In the genomic region with DNA sequence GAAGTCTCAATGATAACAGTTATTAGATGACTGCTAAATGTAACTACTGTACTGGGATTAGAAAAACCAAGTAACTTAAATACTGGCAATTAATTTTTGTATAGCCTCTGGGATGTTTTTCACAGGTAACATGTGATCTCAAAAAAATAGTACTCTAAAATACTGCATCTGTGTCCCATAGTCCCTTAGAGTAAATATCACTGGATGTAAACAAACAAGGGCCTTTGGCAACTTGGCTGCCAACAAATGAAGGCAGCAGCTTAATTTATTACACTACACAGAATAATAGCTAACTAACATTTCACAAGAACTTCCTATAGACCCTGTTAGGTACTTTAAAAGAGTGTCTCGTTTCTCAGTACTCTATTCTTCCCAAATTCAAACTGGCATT, we compare ENCODE assay signal across 15 cellular contexts. TPM values are rescaled to one million over a fixed set of nuclear protein-coding genes. Genes with fewer than 3 reads are reported as not detected.
DNase-seq lines count a peak whose midpoint lies in the region; ATAC-seq, FAIRE-seq and TF ChIP-seq lines count a peak whose summit lies in the region.
"Had no signal": no experiment of that assay in that cellular context is flagged by ENCODE, and none has a peak within 500 bp of the region (broad histone marks: within the 10 kb centered on the region; RNA-seq: fewer than 3 reads in every experiment).

No MANE protein-coding gene starts in this region.

- H4K20me1 ChIP-seq in HCT116 (ENCODE audit: insufficient read depth): no peaks in the 10 kb centered on the region

- H3K4me3 ChIP-seq in HCT116 (replicated peaks in 1 of 2; ENCODE audit: low read depth in 1 of 2, low read length in 2 of 2) (no peak overlapping the region), kidney (ENCODE audit: low read length in 2 of 2) (no peak overlapping the region), esophagus squamous epithelium (no peak overlapping the region)
- H3K4me3 ChIP-seq: MG63, skin epidermis had no signal

- H3K27ac Mint-ChIP-seq in activated CD4-positive, alpha-beta memory T cell treated with anti-CD3 and anti-CD28 coated beads, Interleukin-2, amount 10 ng/mL, durations not matched to agents 7 days and 5 days: peak overlapping the region; percentile 18
- H3K27ac Mint-ChIP-seq in activated CD4-positive, alpha-beta memory T cell treated with anti-CD3 and anti-CD28 coated beads for 36 hours: no peak overlapping the region
- H3K27ac Mint-ChIP-seq in activated naive CD8-positive, alpha-beta T cell: peak overlapping the region; percentile 62
- H3K27ac Mint-ChIP-seq: H9, type B pancreatic cell had no signal

- CTCF ChIA-PET in activated CD4-positive, alpha-beta memory T cell treated with anti-CD3 and anti-CD28 coated beads, Interleukin-2, amount 10 ng/mL, durations not matched to agents 7 days and 5 days (lab: Charles Lee): interaction anchor here (1.2 to 1.3 kb wide), 2 partner anchors 12 to 13 kb away, joined by 3 to 5 read pairs; no protein-coding TSS in a partner anchor
- CTCF ChIA-PET in activated CD4-positive, alpha-beta memory T cell treated with anti-CD3 and anti-CD28 coated beads for 36 hours (lab: Charles Lee): interaction anchor here (0.6 kb wide), 1 partner anchor 99 kb away, joined by 3 read pairs; no protein-coding TSS in a partner anchor
- CTCF ChIA-PET in HCT116 (lab: Charles Lee): interaction anchor here (1.1 kb wide), 1 partner anchor 79 kb away, joined by 3 read pairs; no protein-coding TSS in a partner anchor

- H3K4me1 ChIP-seq in HCT116 (ENCODE audit: control insufficient read depth in 1 of 2, insufficient read depth in 2 of 2, low read length in 2 of 2): peaks cover 85 to 92% of the 10 kb centered on the region in 2 experiments
- peaks cover 0 to 18% of the 10 kb centered on the region in 2 donors for H3K4me1 ChIP-seq in kidney (ENCODE audit: control insufficient read depth in 1 of 2, insufficient read depth in 1 of 2, low read depth in 1 of 2, low read length in 2 of 2)
- peaks cover 0 to 15% (median 0%) of the 10 kb centered on the region in 3 donors for H3K4me1 ChIP-seq in esophagus squamous epithelium

- H3K9me3 Mint-ChIP-seq in activated CD4-positive, alpha-beta memory T cell treated with anti-CD3 and anti-CD28 coated beads, Interleukin-2, amount 10 ng/mL, durations not matched to agents 7 days and 5 days: no peaks in the 10 kb centered on the region
- no peaks in the 10 kb centered on the region for H3K9me3 Mint-ChIP-seq in activated CD4-positive, alpha-beta memory T cell treated with anti-CD3 and anti-CD28 coated beads for 36 hours
- H3K9me3 Mint-ChIP-seq in activated naive CD8-positive, alpha-beta T cell (ENCODE audit: low read depth): no peaks in the 10 kb centered on the region
- H3K9me3 Mint-ChIP-seq: H9, type B pancreatic cell had no signal

- H3K36me3 ChIP-seq in HCT116 (ENCODE audit: control insufficient read depth in 1 of 2, insufficient read depth in 2 of 2, low read length in 2 of 2) (no peaks in the 10 kb centered on the region), kidney (ENCODE audit: control insufficient read depth in 1 of 2, insufficient read depth in 2 of 2, low read length in 2 of 2) (no peaks in the 10 kb centered on the region), esophagus squamous epithelium (no peaks in the 10 kb centered on the region)
- H3K36me3 ChIP-seq: MG63 had no signal

- H3K27ac ChIP-seq in HCT116 (ENCODE audit: low read depth, low read length) (peak overlapping the region; percentile 17; the same call in 1 of the 2 replicates), kidney (ENCODE audit: low read depth in 2 of 2, low read length in 2 of 2) (no peak overlapping the region), esophagus squamous epithelium (no peak overlapping the region)

- H3K9me2 ChIP-seq in HCT116 (ENCODE audit: insufficient read depth): no peaks in the 10 kb centered on the region

- H3K9ac ChIP-seq in HCT116 (ENCODE audit: low read length) (no peak overlapping the region), kidney (ENCODE audit: low read length in 2 of 2) (no peak overlapping the region)

- ATAC-seq in HCT116: no peak

- no peak overlapping the region for H2AFZ ChIP-seq in HCT116 (ENCODE audit: low read depth, low read length, poor library complexity, severe bottlenecking)

- no peak for FAIRE-seq in kidney (lab: Jason Lieb, UNC)
- FAIRE-seq: bronchial epithelial cell, RCC 7860, TTC549 had no signal

- H3K27me3 Mint-ChIP-seq in activated CD4-positive, alpha-beta memory T cell treated with anti-CD3 and anti-CD28 coated beads, Interleukin-2, amount 10 ng/mL, durations not matched to agents 7 days and 5 days: peaks cover 5% of the 10 kb centered on the region
- H3K27me3 Mint-ChIP-seq in activated CD4-positive, alpha-beta memory T cell treated with anti-CD3 and anti-CD28 coated beads for 36 hours: no peaks in the 10 kb centered on the region
- H3K27me3 Mint-ChIP-seq in activated naive CD8-positive, alpha-beta T cell: no peaks in the 10 kb centered on the region
- H3K27me3 Mint-ChIP-seq: type B pancreatic cell had no signal

- POLR2A ChIA-PET in activated CD4-positive, alpha-beta memory T cell treated with anti-CD3 and anti-CD28 coated beads, Interleukin-2, amount 10 ng/mL, durations not matched to agents 7 days and 5 days (lab: Charles Lee): interaction anchor here (0.8 to 2.8 kb wide), 8 partner anchors 9 to 436 kb away, joined by 3 to 15 read pairs (median 4); no protein-coding TSS in a partner anchor
- POLR2A ChIA-PET in activated CD4-positive, alpha-beta memory T cell treated with anti-CD3 and anti-CD28 coated beads for 36 hours (lab: Charles Lee): interaction anchor here (0.8 kb wide), 1 partner anchor 52 kb away, joined by 3 read pairs; no protein-coding TSS in a partner anchor
- POLR2A ChIA-PET in HCT116 (lab: Charles Lee): interaction anchor here (1.3 to 1.8 kb wide), 3 partner anchors 12 to 14 kb away, joined by 5 to 9 read pairs (median 6); partner anchors contain the start of gene ARHGAP18

- H3K27me3 ChIP-seq in HCT116 (ENCODE audit: insufficient read depth, low read length): no peaks in the 10 kb centered on the region
- H3K27me3 ChIP-seq in esophagus squamous epithelium: no peaks in the 10 kb centered on the region
- H3K27me3 ChIP-seq: MG63 had no signal

- H3K79me2 ChIP-seq in HCT116 (ENCODE audit: insufficient read depth, low read length): peaks cover 100% of the 10 kb centered on the region

- peak overlapping the region; percentile 12 for H3K4me3 Mint-ChIP-seq in activated CD4-positive, alpha-beta memory T cell treated with anti-CD3 and anti-CD28 coated beads, Interleukin-2, amount 10 ng/mL, durations not matched to agents 7 days and 5 days
- no peak overlapping the region for H3K4me3 Mint-ChIP-seq in activated CD4-positive, alpha-beta memory T cell treated with anti-CD3 and anti-CD28 coated beads for 36 hours
- H3K4me3 Mint-ChIP-seq in activated naive CD8-positive, alpha-beta T cell: peak overlapping the region; percentile 55
- H3K4me3 Mint-ChIP-seq: H9, type B pancreatic cell had no signal

- peaks cover 18% of the 10 kb centered on the region for H3K36me3 Mint-ChIP-seq in activated CD4-positive, alpha-beta memory T cell treated with anti-CD3 and anti-CD28 coated beads, Interleukin-2, amount 10 ng/mL, durations not matched to agents 7 days and 5 days (ENCODE audit: low read depth)
- no peaks in the 10 kb centered on the region for H3K36me3 Mint-ChIP-seq in activated CD4-positive, alpha-beta memory T cell treated with anti-CD3 and anti-CD28 coated beads for 36 hours
- peaks cover 2% of the 10 kb centered on the region for H3K36me3 Mint-ChIP-seq in activated naive CD8-positive, alpha-beta T cell
- H3K36me3 Mint-ChIP-seq: type B pancreatic cell had no signal

- TF ChIP-seq RAD21 in HCT116 (IDR thresholded peaks at IDR 0.05; ENCODE audit: low read depth): no peak

- 0 out of 2 replicates have a peak overlapping the region, but pooled peaks have one; percentile 6 for H3K4me2 ChIP-seq in HCT116 (ENCODE audit: low read length)

- RAD21 ChIA-PET in HCT116 (lab: Charles Lee; ENCODE audit: low non-redundant PET in 1 of 2, low total read pairs in 2 of 2, uncharacterized antibody in 2 of 2, unreplicated experiment in 2 of 2): no interaction called here

- H3K9me3 ChIP-seq in HCT116 (ENCODE audit: control insufficient read depth in 1 of 2, insufficient read depth in 1 of 2, low read depth in 1 of 2, low read length in 2 of 2) (no peaks in the 10 kb centered on the region), kidney (ENCODE audit: control insufficient read depth in 1 of 2, low read length in 2 of 2) (no peaks in the 10 kb centered on the region), esophagus squamous epithelium (no peaks in the 10 kb centered on the region)
- H3K9me3 ChIP-seq: MG63 had no signal

- no peak for DNase-seq in activated CD4-positive, alpha-beta memory T cell treated with anti-CD3 and anti-CD28 coated beads, Interleukin-2, amount 10 ng/mL, durations not matched to agents 7 days and 5 days
- DNase-seq in activated CD4-positive, alpha-beta memory T cell treated with anti-CD3 and anti-CD28 coated beads for 36 hours: no peak
- no peak for DNase-seq in HCT116 (ENCODE audit: low read depth, low spot score)
- DNase-seq in renal cortical epithelial cell (ENCODE audit: low read depth): peak; percentile 42
- no peak for DNase-seq in erythroblast (lab: John Stamatoyannopoulos, UW)
- DNase-seq in kidney: no peak
- DNase-seq in esophagus squamous epithelium (lab: John Stamatoyannopoulos, UW): no peak
- DNase-seq: H9, MG63 had no signal

- TF ChIP-seq CTCF in HCT116 (IDR thresholded peaks at IDR 0.05 in 2 of 3, conservative IDR thresholded peaks at IDR 0.05 in 1 of 3; ENCODE audit: borderline replicate concordance in 1 of 3, insufficient read depth in 1 of 3, low read depth in 2 of 3, low read length in 2 of 3) (no peak), kidney (IDR thresholded peaks at IDR 0.05; ENCODE audit: borderline replicate concordance, extremely low read depth, insufficient read depth) (no peak), esophagus squamous epithelium (IDR thresholded peaks at IDR 0.05) (no peak)

- no TSS peak for BruUV-seq in HCT116 (replicated peaks; lab: Mats Ljungman, UMichigan)

- peaks cover 43% of the 10 kb centered on the region for H3K4me1 Mint-ChIP-seq in activated CD4-positive, alpha-beta memory T cell treated with anti-CD3 and anti-CD28 coated beads, Interleukin-2, amount 10 ng/mL, durations not matched to agents 7 days and 5 days
- H3K4me1 Mint-ChIP-seq in activated CD4-positive, alpha-beta memory T cell treated with anti-CD3 and anti-CD28 coated beads for 36 hours (ENCODE audit: low read depth): peaks cover 31% of the 10 kb centered on the region
- H3K4me1 Mint-ChIP-seq in activated naive CD8-positive, alpha-beta T cell (ENCODE audit: low read depth): peaks cover 17% of the 10 kb centered on the region

- intact Hi-C loops in activated CD4-positive, alpha-beta memory T cell treated with anti-CD3 and anti-CD28 coated beads for 36 hours (cut with micrococcal nuclease): loop anchor here (1.0 kb wide), 1 partner anchor 14 kb away; the partner anchor contains the start of gene ARHGAP18
- intact Hi-C loops in HCT116 (cut with micrococcal nuclease) (no loop called here), kidney (cut with DNase I) (no loop called here), esophagus squamous epithelium (cut with DNase I) (no loop called here)

- WGBS in esophagus squamous epithelium, 2 donors: 50 to 63% methylated on average over 1 of the region's 1 CpG

- TF ChIP-seq POLR2A in HCT116 (IDR thresholded peaks at IDR 0.05; ENCODE audit: borderline replicate concordance, extremely low read depth, insufficient read depth, insufficient read length) (no peak), erythroblast (IDR thresholded peaks at IDR 0.05; ENCODE audit: low read length) (no peak), esophagus squamous epithelium (IDR thresholded peaks at IDR 0.05) (no peak)

RNA-seq across cellular contexts. Expression of gene ARHGAP18, which starts 14.0 kb away (rescaled TPM):
- 10 to 100 TPM; 14.8 to 18.0 TPM for total RNA-seq in activated CD4-positive, alpha-beta memory T cell treated with anti-CD3 and anti-CD28 coated beads, Interleukin-2, amount 10 ng/mL, durations not matched to agents 7 days and 5 days
- total RNA-seq in activated CD4-positive, alpha-beta memory T cell treated with anti-CD3 and anti-CD28 coated beads for 36 hours: 1 to 10 TPM; 7.0 to 9.2 TPM
- 70.3 TPM for total RNA-seq in HCT116 (2021; ENCODE audit: unreplicated experiment)
- 20.1 and 25.5 TPM in 2 replicates for polyA plus RNA-seq in HCT116 (2012)
- 29.0 and 31.4 TPM in 2 replicates for total RNA-seq in renal cortical epithelial cell
- 39.8 TPM for total RNA-seq in kidney
- 26.5 TPM for polyA plus RNA-seq in kidney (ENCODE audit: insufficient read depth, low read depth, low replicate concordance)
- 1 to 10 TPM; 2.8 to 9.0 (median 7.1) TPM for total RNA-seq in esophagus squamous epithelium
